ENCODE assay signal across 1 cellular context in genomic region chr11:63837719-63838118, GRCh38.
TF ChIP-seq lines count a peak whose summit lies in the region.

No MANE protein-coding gene starts in this region.

TF ChIP-seq in GM23338, 12 proteins besides CTCF, POLR2A, EP300 and RAD21 (continued from another document):
- TF ChIP-seq ZNF462 (CRISPR knock-in tag; IDR thresholded peaks at IDR 0.05), result no peak
- TF ChIP-seq, protein P1, sequence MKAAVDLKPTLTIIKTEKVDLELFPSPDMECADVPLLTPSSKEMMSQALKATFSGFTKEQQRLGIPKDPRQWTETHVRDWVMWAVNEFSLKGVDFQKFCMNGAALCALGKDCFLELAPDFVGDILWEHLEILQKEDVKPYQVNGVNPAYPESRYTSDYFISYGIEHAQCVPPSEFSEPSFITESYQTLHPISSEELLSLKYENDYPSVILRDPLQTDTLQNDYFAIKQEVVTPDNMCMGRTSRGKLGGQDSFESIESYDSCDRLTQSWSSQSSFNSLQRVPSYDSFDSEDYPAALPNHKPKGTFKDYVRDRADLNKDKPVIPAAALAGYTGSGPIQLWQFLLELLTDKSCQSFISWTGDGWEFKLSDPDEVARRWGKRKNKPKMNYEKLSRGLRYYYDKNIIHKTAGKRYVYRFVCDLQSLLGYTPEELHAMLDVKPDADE (IDR thresholded peaks at IDR 0.05), result no peak
- TF ChIP-seq POLR2AphosphoS5 (IDR thresholded peaks at IDR 0.05; ENCODE audit: low read depth), result no peak
- TF ChIP-seq ZNF331 (CRISPR knock-in tag; IDR thresholded peaks at IDR 0.05; ENCODE audit: low read depth), result no peak
- TF ChIP-seq EZH2phosphoT487 (IDR thresholded peaks at IDR 0.05; ENCODE audit: unreplicated experiment), result no peak
